In the genomic region with DNA sequence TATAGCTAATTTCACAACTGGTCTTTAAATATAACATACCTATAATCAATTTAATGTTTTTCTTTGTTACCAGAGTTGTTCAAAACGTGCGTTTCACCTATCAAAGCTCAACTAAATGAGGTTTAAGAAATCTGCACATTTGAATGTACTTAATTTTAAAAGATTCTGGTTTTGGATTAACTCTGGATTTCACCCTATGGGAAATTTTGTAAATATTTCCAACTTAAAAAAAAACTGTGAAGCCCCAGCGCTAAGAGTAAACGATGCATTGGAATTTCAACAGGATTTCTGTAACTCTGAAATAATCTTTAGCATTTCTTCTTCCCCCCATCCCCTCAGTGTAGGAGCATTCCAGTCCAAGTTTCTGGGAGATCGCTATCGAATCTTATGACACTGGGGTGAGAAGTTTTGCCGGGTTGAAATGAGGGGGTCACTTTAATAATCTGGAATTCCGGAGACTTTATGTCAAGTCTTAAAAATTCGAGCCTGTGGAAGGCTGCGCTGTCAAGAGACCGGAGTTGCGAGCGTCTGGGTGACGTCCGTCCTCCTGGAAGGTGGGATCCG, we compare ENCODE assay signal across 8 cellular contexts. TPM values are rescaled to one million over a fixed set of nuclear protein-coding genes. Genes with fewer than 3 reads are reported as not detected.
A peak's percentile ranks its signal among the peaks of the same experiment; 100 is the strongest.
DNase-seq lines count a peak whose midpoint lies in the region; ATAC-seq and TF ChIP-seq lines count a peak whose summit lies in the region.

No MANE protein-coding gene starts in this region.

- H3K4me1 ChIP-seq in Caco-2 (no peaks in the 10 kb centered on the region; the same call in 1 of the 2 replicates), PC-9 (replicated peaks; ENCODE audit: insufficient read depth) (peaks cover 9% of the 10 kb centered on the region; the same call in 1 of the 2 replicates)

- peak overlapping the region; percentile 85 for H3K27ac Mint-ChIP-seq in Caco-2 (ENCODE audit: unreplicated experiment)
- peak overlapping the region; percentile 91 for H3K27ac Mint-ChIP-seq in osteocyte (ENCODE audit: unreplicated experiment)

- no TSS peak for BruUV-seq in Caco-2 (replicated peaks; lab: Mats Ljungman, UMichigan)
- no TSS peak for BruUV-seq in PC-9 (replicated peaks; lab: Mats Ljungman, UMichigan)

- no peak for TF ChIP-seq CTCF in Caco-2 (IDR thresholded peaks at IDR 0.05; ENCODE audit: insufficient read depth in 1 of 2, low read depth in 1 of 2, low read length in 1 of 2, severe bottlenecking in 1 of 2, unreplicated experiment in 1 of 2)
- no peak for TF ChIP-seq CTCF in PC-9 (conservative IDR thresholded peaks at IDR 0.05)
- TF ChIP-seq CTCF in epithelial cell of esophagus (IDR thresholded peaks at IDR 0.05; ENCODE audit: insufficient read depth, low read depth, low read length, missing control alignments) = no peak
- TF ChIP-seq CTCF in osteocyte (IDR thresholded peaks at IDR 0.05) = no peak

- no peaks in the 10 kb centered on the region for H3K9me3 ChIP-seq in Caco-2
- H3K9me3 ChIP-seq in PC-9 (ENCODE audit: insufficient read depth, low read depth) = no peaks in the 10 kb centered on the region

- CTCF ChIA-PET in Caco-2 (lab: Charles Lee) (no interaction called here), PC-9 (lab: Charles Lee) (no interaction called here)

- intact Hi-C loops in Caco-2 (cut with micrococcal nuclease; ENCODE audit: unreplicated experiment) (loop anchor here (1.0 to 10.0 kb wide), 3 partner anchors 126 to 381 kb away; no protein-coding TSS in a partner anchor), PC-9 (cut with micrococcal nuclease; ENCODE audit: unreplicated experiment) (no loop called here), posterior cingulate gyrus (cut with DNase I) (loop anchor here (1.0 to 10.0 kb wide), 3 partner anchors 61 to 386 kb away; no protein-coding TSS in a partner anchor)

- DNase-seq in Caco-2 (no peak), PC-9 (no peak), epithelial cell of esophagus (ENCODE audit: low read depth) (no peak), osteocyte (ENCODE audit: extremely low spot score, unreplicated experiment) (no peak), GM19240 (ENCODE audit: insufficient read length, low spot score) (no peak), NCI-H345 (lab: John Stamatoyannopoulos, UW) (no peak), posterior cingulate gyrus (no peak)

- H3K79me2 ChIP-seq in PC-9 (ENCODE audit: low read depth) = peaks cover 26% of the 10 kb centered on the region

- peak overlapping the region; percentile 95 for H2AFZ ChIP-seq in PC-9

- 0 out of 2 replicates have a peak, but pooled peaks cover 3% of the 10 kb centered on the region for H4K20me1 ChIP-seq in PC-9 (ENCODE audit: insufficient read depth)

- no peaks in the 10 kb centered on the region for H3K4me1 Mint-ChIP-seq in Caco-2 (ENCODE audit: low read depth, unreplicated experiment)
- peaks cover 9% of the 10 kb centered on the region for H3K4me1 Mint-ChIP-seq in osteocyte (ENCODE audit: unreplicated experiment)

- H3K4me3 ChIP-seq in Caco-2 (ENCODE audit: low read depth, low read length) = peak overlapping the region; percentile 97
- H3K4me3 ChIP-seq in PC-9 = peak overlapping the region; percentile 97
- H3K4me3 ChIP-seq in epithelial cell of esophagus (ENCODE audit: low read length) = peak overlapping the region; percentile 89

- 0 out of 2 replicates have a peak overlapping the region, but pooled peaks have one; percentile 11 for H3K27ac ChIP-seq in PC-9

- POLR2A ChIA-PET in Caco-2 (lab: Charles Lee) (interaction anchor here (0.5 kb wide), 1 partner anchor 41 kb away, joined by 3 read pairs; no protein-coding TSS in a partner anchor), PC-9 (lab: Charles Lee; ENCODE audit: unreplicated experiment) (interaction anchor here (0.9 kb wide), 1 partner anchor 1229 kb away, joined by 3 read pairs; a partner anchor contains a TSS)

- H3K27me3 Mint-ChIP-seq in Caco-2 (ENCODE audit: insufficient read depth, unreplicated experiment) = no peaks in the 10 kb centered on the region
- H3K27me3 Mint-ChIP-seq in osteocyte (ENCODE audit: unreplicated experiment) = peaks cover 9% of the 10 kb centered on the region

- ATAC-seq in GM19455 (IDR thresholded peaks at IDR 0.05; ENCODE audit: unreplicated experiment) = no peak

- peaks cover 11% of the 10 kb centered on the region; the same call in 1 of the 2 replicates for H3F3A ChIP-seq in PC-9 (ENCODE audit: insufficient read depth, low read depth)

- H3K4me3 Mint-ChIP-seq in Caco-2 (ENCODE audit: unreplicated experiment) = peak overlapping the region; percentile 96
- peak overlapping the region; percentile 86 for H3K4me3 Mint-ChIP-seq in osteocyte (ENCODE audit: unreplicated experiment)

- H3K36me3 ChIP-seq in Caco-2 (ENCODE audit: control insufficient read depth, insufficient read depth, low read length) = no peaks in the 10 kb centered on the region
- H3K36me3 ChIP-seq in PC-9 (ENCODE audit: low read depth) = no peaks in the 10 kb centered on the region

- peak overlapping the region; percentile 81 for H3K4me2 ChIP-seq in PC-9

- no peaks in the 10 kb centered on the region for H3K9me2 ChIP-seq in PC-9 (ENCODE audit: insufficient read depth)

- H3K36me3 Mint-ChIP-seq in Caco-2 (ENCODE audit: insufficient read depth, unreplicated experiment) (peaks cover 5% of the 10 kb centered on the region), osteocyte (ENCODE audit: unreplicated experiment) (no peaks in the 10 kb centered on the region)

- H3K27me3 ChIP-seq in Caco-2 (replicated peaks; ENCODE audit: control insufficient read depth, insufficient read depth, low read length) (no peaks in the 10 kb centered on the region), PC-9 (ENCODE audit: insufficient read depth, low read depth) (no peaks in the 10 kb centered on the region)

- no peaks in the 10 kb centered on the region for H3K9me3 Mint-ChIP-seq in Caco-2 (ENCODE audit: unreplicated experiment)
- H3K9me3 Mint-ChIP-seq in osteocyte (ENCODE audit: unreplicated experiment) = peaks cover 4% of the 10 kb centered on the region

RNA-seq across cellular contexts. Expression of a gene that starts 0.6 kb away (rescaled TPM):
- 32.8 and 34.3 TPM in 2 replicates for total RNA-seq in Caco-2 (2022)
- 13.0 and 20.0 TPM in 2 replicates for total RNA-seq in PC-9 (2021)
- total RNA-seq in osteocyte = 20.7 and 24.1 TPM in 2 replicates
